23 cellular contexts compared by ENCODE assay signal in the genomic region with DNA sequence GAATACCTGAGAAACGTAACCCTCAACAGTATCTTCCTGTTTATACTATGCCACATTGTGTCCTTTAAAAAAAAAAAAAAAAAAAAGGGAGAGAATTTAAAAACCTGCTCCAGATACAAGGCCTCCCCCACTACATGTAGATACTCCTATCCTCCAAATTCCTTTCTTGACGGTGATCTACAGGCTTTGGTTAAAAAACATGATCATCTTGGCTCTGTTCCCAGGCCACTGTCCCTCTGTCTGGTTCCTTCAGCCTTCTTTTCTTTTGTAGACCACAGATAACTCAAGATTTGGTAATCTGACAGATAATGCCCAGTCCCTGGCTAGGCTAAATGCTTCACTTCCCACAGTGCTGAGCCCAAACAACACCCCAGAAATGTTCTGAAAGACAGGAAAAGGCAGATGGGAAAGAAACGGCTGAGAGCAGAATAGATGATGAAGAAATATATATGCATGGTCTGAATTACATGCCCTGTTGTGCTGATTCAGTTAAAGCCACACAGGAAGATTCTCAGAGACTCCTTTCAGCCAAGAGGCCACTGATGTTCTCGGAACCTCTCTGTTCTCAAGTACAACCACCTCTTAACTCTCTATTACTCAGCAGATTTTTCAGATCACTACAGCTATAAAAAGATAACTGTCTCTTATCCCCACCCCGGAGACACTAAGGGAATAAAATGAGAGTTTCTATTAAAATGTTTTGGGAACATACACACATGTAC. TPM values are rescaled to one million over a fixed set of nuclear protein-coding genes. Genes with fewer than 3 reads are reported as not detected.
DNase-seq lines count a peak whose midpoint lies in the region; ATAC-seq and TF ChIP-seq lines count a peak whose summit lies in the region.
"Had no signal": no experiment of that assay in that cellular context is flagged by ENCODE, and none has a peak within 500 bp of the region (broad histone marks: within the 10 kb centered on the region; RNA-seq: fewer than 3 reads in every experiment).

No MANE protein-coding gene starts in this region.

- peak overlapping the region; percentile 59 for H3K27ac Mint-ChIP-seq in activated CD4-positive, alpha-beta memory T cell treated with anti-CD3 and anti-CD28 coated beads, Interleukin-2, amount 10 ng/mL, durations not matched to agents 7 days and 5 days
- no peak overlapping the region for H3K27ac Mint-ChIP-seq in activated CD4-positive, alpha-beta memory T cell treated with anti-CD3 and anti-CD28 coated beads for 36 hours
- peak overlapping the region; percentile 73 for H3K27ac Mint-ChIP-seq in chondrocyte (ENCODE audit: unreplicated experiment)
- H3K27ac Mint-ChIP-seq: CD4-positive, alpha-beta T cell had no signal

- H3K79me2 ChIP-seq in SK-N-SH (ENCODE audit: insufficient read depth), result peaks cover 16% of the 10 kb centered on the region
- peaks cover 55% of the 10 kb centered on the region for H3K79me2 ChIP-seq in osteoblast (ENCODE audit: insufficient read depth, low read length)

- H3K27ac ChIP-seq in SK-N-SH (ENCODE audit: low read depth in 2 of 2, low read length in 1 of 2) (peak overlapping the region; percentile 7 to 34; a peak in 2 of 4 replicates), osteoblast (ENCODE audit: low read depth, low read length) (peak overlapping the region; percentile 27)
- H3K27ac ChIP-seq: RWPE1, tibial artery, VCaP had no signal

- no peak for TF ChIP-seq RAD21 in SK-N-SH (IDR thresholded peaks at IDR 0.05; ENCODE audit: low read length)

- peaks cover 54% of the 10 kb centered on the region for H3K4me1 Mint-ChIP-seq in activated CD4-positive, alpha-beta memory T cell treated with anti-CD3 and anti-CD28 coated beads, Interleukin-2, amount 10 ng/mL, durations not matched to agents 7 days and 5 days
- H3K4me1 Mint-ChIP-seq in activated CD4-positive, alpha-beta memory T cell treated with anti-CD3 and anti-CD28 coated beads for 36 hours (ENCODE audit: low read depth), result peaks cover 15% of the 10 kb centered on the region
- peaks cover 30% of the 10 kb centered on the region for H3K4me1 Mint-ChIP-seq in chondrocyte (ENCODE audit: low read depth)

- H3K4me1 ChIP-seq in SK-N-SH (ENCODE audit: control insufficient read depth in 1 of 2, insufficient read depth in 2 of 2, low read depth in 1 of 2, low read length in 1 of 2) (no peaks in the 10 kb centered on the region; a peak in 1 of 4 replicates), osteoblast (ENCODE audit: insufficient read depth, low read length) (no peaks in the 10 kb centered on the region)
- H3K4me1 ChIP-seq: tibial artery had no signal

- intact Hi-C loops in activated CD4-positive, alpha-beta memory T cell treated with anti-CD3 and anti-CD28 coated beads for 36 hours (cut with micrococcal nuclease), result no loop called here

- no peaks in the 10 kb centered on the region for H3K9me3 ChIP-seq in SK-N-SH
- no peaks in the 10 kb centered on the region for H3K9me3 ChIP-seq in osteoblast (ENCODE audit: low read depth, low read length)
- H3K9me3 ChIP-seq: tibial artery had no signal

- no peak for ATAC-seq in GM18861 (IDR thresholded peaks at IDR 0.05; ENCODE audit: unreplicated experiment)
- ATAC-seq in GM21447 (IDR thresholded peaks at IDR 0.05; ENCODE audit: unreplicated experiment), result no peak

- H2AFZ ChIP-seq in SK-N-SH (ENCODE audit: low read depth) (no peak overlapping the region), osteoblast (ENCODE audit: low read length) (no peak overlapping the region)

- no peak for TF ChIP-seq EP300 in SK-N-SH (IDR thresholded peaks at IDR 0.05; ENCODE audit: borderline replicate concordance in 1 of 2, low read depth in 1 of 2, low read length in 1 of 2)

- no peaks in the 10 kb centered on the region for H3K9me2 ChIP-seq in SK-N-SH

- TF ChIP-seq CTCF in SK-N-SH (IDR thresholded peaks at IDR 0.05) (no peak), chondrocyte (IDR thresholded peaks at IDR 0.05) (no peak), osteoblast (IDR thresholded peaks at IDR 0.05; ENCODE audit: extremely low read depth, low read depth, low read length) (no peak)

- H3K4me2 ChIP-seq in SK-N-SH, result no peak overlapping the region
- H3K4me2 ChIP-seq in osteoblast (ENCODE audit: insufficient read depth, low read length), result no peak overlapping the region

- H3F3A ChIP-seq in SK-N-SH (replicated peaks; ENCODE audit: insufficient read depth), result no peaks in the 10 kb centered on the region

- H3K36me3 ChIP-seq in SK-N-SH (replicated peaks in 1 of 2; ENCODE audit: control insufficient read depth in 1 of 2, insufficient read depth in 2 of 2, low read length in 1 of 2) (peaks cover 27 to 63% of the 10 kb centered on the region in 2 experiments), osteoblast (ENCODE audit: insufficient read depth, low read length) (peaks cover 60% of the 10 kb centered on the region)

- H3K27me3 Mint-ChIP-seq in activated CD4-positive, alpha-beta memory T cell treated with anti-CD3 and anti-CD28 coated beads, Interleukin-2, amount 10 ng/mL, durations not matched to agents 7 days and 5 days, result no peaks in the 10 kb centered on the region
- no peaks in the 10 kb centered on the region for H3K27me3 Mint-ChIP-seq in activated CD4-positive, alpha-beta memory T cell treated with anti-CD3 and anti-CD28 coated beads for 36 hours
- no peaks in the 10 kb centered on the region for H3K27me3 Mint-ChIP-seq in chondrocyte (ENCODE audit: low read depth)
- H3K27me3 Mint-ChIP-seq: CD4-positive, alpha-beta T cell had no signal

- POLR2A ChIA-PET in activated CD4-positive, alpha-beta memory T cell treated with anti-CD3 and anti-CD28 coated beads, Interleukin-2, amount 10 ng/mL, durations not matched to agents 7 days and 5 days (lab: Charles Lee), result no interaction called here
- POLR2A ChIA-PET in activated CD4-positive, alpha-beta memory T cell treated with anti-CD3 and anti-CD28 coated beads for 36 hours (lab: Charles Lee), result no interaction called here
- POLR2A ChIA-PET in SK-N-SH (lab: Yijun Ruan, JAX), result no interaction called here

- no peaks in the 10 kb centered on the region for H3K9me3 Mint-ChIP-seq in activated CD4-positive, alpha-beta memory T cell treated with anti-CD3 and anti-CD28 coated beads, Interleukin-2, amount 10 ng/mL, durations not matched to agents 7 days and 5 days
- no peaks in the 10 kb centered on the region for H3K9me3 Mint-ChIP-seq in activated CD4-positive, alpha-beta memory T cell treated with anti-CD3 and anti-CD28 coated beads for 36 hours
- no peaks in the 10 kb centered on the region for H3K9me3 Mint-ChIP-seq in chondrocyte (ENCODE audit: low read depth)
- H3K9me3 Mint-ChIP-seq: CD4-positive, alpha-beta T cell had no signal

- H4K20me1 ChIP-seq in SK-N-SH (ENCODE audit: insufficient read depth) (peaks cover 12% of the 10 kb centered on the region), osteoblast (ENCODE audit: insufficient read depth, low read length) (no peaks in the 10 kb centered on the region)

- no peak overlapping the region for H3K4me3 Mint-ChIP-seq in activated CD4-positive, alpha-beta memory T cell treated with anti-CD3 and anti-CD28 coated beads, Interleukin-2, amount 10 ng/mL, durations not matched to agents 7 days and 5 days
- H3K4me3 Mint-ChIP-seq in activated CD4-positive, alpha-beta memory T cell treated with anti-CD3 and anti-CD28 coated beads for 36 hours, result no peak overlapping the region
- no peak overlapping the region for H3K4me3 Mint-ChIP-seq in chondrocyte (ENCODE audit: unreplicated experiment)
- H3K4me3 Mint-ChIP-seq: CD4-positive, alpha-beta T cell had no signal

- peaks cover 53% of the 10 kb centered on the region for H3K36me3 Mint-ChIP-seq in activated CD4-positive, alpha-beta memory T cell treated with anti-CD3 and anti-CD28 coated beads, Interleukin-2, amount 10 ng/mL, durations not matched to agents 7 days and 5 days (ENCODE audit: low read depth)
- H3K36me3 Mint-ChIP-seq in activated CD4-positive, alpha-beta memory T cell treated with anti-CD3 and anti-CD28 coated beads for 36 hours, result peaks cover 47% of the 10 kb centered on the region
- peaks cover 41% of the 10 kb centered on the region for H3K36me3 Mint-ChIP-seq in chondrocyte (ENCODE audit: low read depth)

- H3K9ac ChIP-seq in SK-N-SH, result no peak overlapping the region

- no peak for DNase-seq in activated CD4-positive, alpha-beta memory T cell treated with anti-CD3 and anti-CD28 coated beads, Interleukin-2, amount 10 ng/mL, durations not matched to agents 7 days and 5 days
- DNase-seq in activated CD4-positive, alpha-beta memory T cell treated with anti-CD3 and anti-CD28 coated beads for 36 hours, result no peak
- no peak for DNase-seq in SK-N-SH
- DNase-seq in chondrocyte (ENCODE audit: low spot score), result no peak
- DNase-seq in osteoblast (ENCODE audit: insufficient read length, low spot score, missing footprints), result no peak
- no peak for DNase-seq in NOMO-1 (lab: John Stamatoyannopoulos, UW; ENCODE audit: unreplicated experiment in 2 of 2)
- DNase-seq: activated CD8-positive, alpha-beta memory T cell treated with anti-CD3 and anti-CD28 coated beads for 24 hours; activated effector memory CD4-positive, alpha-beta T cell treated with anti-CD3 and anti-CD28 coated beads, Interleukin-2, amount 50 U/mL, for 16 hours; CD4-positive, alpha-beta T cell; cerebellar nuclear complex; DMS153; effector memory CD4-positive, alpha-beta T cell; Kasumi-1; NCI-H1417 treated with DMSO at 0.1 percent for 48 hours; NCI-H2171 treated with DMSO at 0.1 percent for 48 hours; NK-92 treated with Interleukin-12 subunit alpha and Interleukin-12 subunit beta, amount 100 ng/mL, for 24 hours; stimulated activated CD4-positive, alpha-beta T cell treated with anti-CD3 and anti-CD28 coated beads, Interleukin-12 subunit alpha, Interleukin-12 subunit beta, amount 100 ng/mL, for 4 hours; SW 1271; tibial artery had no signal

- H3K4me3 ChIP-seq in SK-N-SH (ENCODE audit: low read depth in 2 of 2, low read length in 1 of 2) (no peak overlapping the region), osteoblast (ENCODE audit: insufficient read depth, low read length) (no peak overlapping the region)
- H3K4me3 ChIP-seq: tibial artery had no signal

- H3K27me3 ChIP-seq in SK-N-SH (ENCODE audit: insufficient read depth), result no peaks in the 10 kb centered on the region
- no peaks in the 10 kb centered on the region for H3K27me3 ChIP-seq in osteoblast (ENCODE audit: insufficient read depth, low read length)
- H3K27me3 ChIP-seq: tibial artery had no signal

- WGBS in SK-N-SH (ENCODE audit: low lambda C conversion rate), result 66% methylated on average over 5 of the region's 5 CpGs

- CTCF ChIA-PET in activated CD4-positive, alpha-beta memory T cell treated with anti-CD3 and anti-CD28 coated beads, Interleukin-2, amount 10 ng/mL, durations not matched to agents 7 days and 5 days (lab: Charles Lee), result interaction anchor here (0.8 to 1.7 kb wide), 2 partner anchors 13 to 51 kb away, joined by 3 to 4 read pairs; no protein-coding TSS in a partner anchor
- CTCF ChIA-PET in activated CD4-positive, alpha-beta memory T cell treated with anti-CD3 and anti-CD28 coated beads for 36 hours (lab: Charles Lee), result no interaction called here
- CTCF ChIA-PET in SK-N-SH (lab: Yijun Ruan, JAX), result no interaction called here

RNA-seq across cellular contexts. Expression of gene NPTN, which starts 48.3 kb away (rescaled TPM):
- total RNA-seq in activated CD4-positive, alpha-beta memory T cell treated with anti-CD3 and anti-CD28 coated beads, Interleukin-2, amount 10 ng/mL, durations not matched to agents 7 days and 5 days, result 10 to 100 TPM; 44.5 to 46.0 TPM
- 10 to 100 TPM; 46.7 to 49.8 TPM for total RNA-seq in activated CD4-positive, alpha-beta memory T cell treated with anti-CD3 and anti-CD28 coated beads for 36 hours
- 177 and 183 TPM in 2 replicates for polyA plus RNA-seq in SK-N-SH (2012; rRNA removed)
- polyA plus RNA-seq in SK-N-SH (2012; cell fraction: cytosol; rRNA removed), result 147 and 202 TPM in 2 replicates
- 93.4 and 161 TPM in 2 replicates for polyA plus RNA-seq in SK-N-SH (2012; cell fraction: nucleus; rRNA removed)
- 232 to 256 TPM (median 252 TPM) in 3 replicates for total RNA-seq in chondrocyte
- 116 and 130 TPM in 2 replicates for total RNA-seq in osteoblast
